10 cellular contexts compared by ENCODE assay signal in genomic region chr16:30472328-30472942, GRCh38. TPM values are rescaled to one million over a fixed set of nuclear protein-coding genes. Genes with fewer than 3 reads are reported as not detected.
DNase-seq lines count a peak whose midpoint lies in the region; ATAC-seq and TF ChIP-seq lines count a peak whose summit lies in the region.
"Had no signal": no experiment of that assay in that cellular context is flagged by ENCODE, and none has a peak within 500 bp of the region (broad histone marks: within the 10 kb centered on the region; RNA-seq: fewer than 3 reads in every experiment).

Gene ITGAL (plus strand): TSS chr16:30472742. CDS start chr16:30472838, 96 bp downstream.

- H3K9me3 ChIP-seq in KOPT-K1 (ENCODE audit: insufficient read depth, low read length, poor library complexity, severe bottlenecking) (no peaks in the 10 kb centered on the region), right cardiac atrium (ENCODE audit: control insufficient read depth, low read length) (no peaks in the 10 kb centered on the region), BE2C (no peaks in the 10 kb centered on the region)
- H3K9me3 ChIP-seq: ovary had no signal

- H3K27me3 ChIP-seq in right cardiac atrium (ENCODE audit: control insufficient read depth, insufficient read depth) = no peaks in the 10 kb centered on the region
- no peaks in the 10 kb centered on the region for H3K27me3 ChIP-seq in BE2C
- H3K27me3 ChIP-seq: ovary had no signal

- H3K4me3 ChIP-seq in right cardiac atrium (ENCODE audit: low read length) (no peak within 1 kb of the TSS), BE2C (ENCODE audit: low read depth, low read length) (no peak within 1 kb of the TSS)
- H3K4me3 ChIP-seq: ovary had no signal

- intact Hi-C loops in right cardiac atrium (cut with DNase I) = no loop called here

- H3K27ac ChIP-seq in KOPT-K1 (ENCODE audit: low read depth, low read length, poor library complexity, severe bottlenecking) (peak within 1 kb of the TSS; percentile 81), right cardiac atrium (ENCODE audit: low read length) (no peak within 1 kb of the TSS)
- H3K27ac ChIP-seq: ovary, VCaP had no signal

- ATAC-seq in GM19452 (IDR thresholded peaks at IDR 0.05; ENCODE audit: unreplicated experiment) (peak; percentile 45), right cardiac atrium (peak; percentile 66 to 67)

- DNase-seq in activated CD8-positive, alpha-beta memory T cell treated with anti-CD3 and anti-CD28 coated beads for 4 hours (ENCODE audit: low read depth in 2 of 2) = peak; percentile 77 to 80
- peak; percentile 37 to 77 (median 70) for DNase-seq in right cardiac atrium
- DNase-seq in stimulated activated CD8-positive, alpha-beta memory T cell treated with anti-CD3 and anti-CD28 coated beads, Interleukin-15, amount 100 ng/mL, for 24 hours (ENCODE audit: low read depth) = peak; percentile 44
- no peak for DNase-seq in DMS153 (lab: John Stamatoyannopoulos, UW)
- DNase-seq in BE2C = no peak
- no peak for DNase-seq in LoVo (ENCODE audit: low spot score)

- no peaks in the 10 kb centered on the region for H3K4me1 ChIP-seq in right cardiac atrium (ENCODE audit: control insufficient read depth, insufficient read depth, low read length)
- peaks cover 2% of the 10 kb centered on the region; the same call in 1 of the 2 replicates for H3K4me1 ChIP-seq in BE2C

- H3K36me3 ChIP-seq in KOPT-K1 (ENCODE audit: insufficient read depth, low read length) (peaks cover 34% of the 10 kb centered on the region), BE2C (no peaks in the 10 kb centered on the region)
- H3K36me3 ChIP-seq: ovary had no signal

- no peak for TF ChIP-seq CTCF in BE2C (IDR thresholded peaks at IDR 0.05; ENCODE audit: low read depth, low read length)

- WGBS in right cardiac atrium = 61% methylated on average over 8 of the region's 8 CpGs

RNA-seq across cellular contexts. Expression of gene ITGAL, which starts in this region (rescaled TPM):
- 1 to 10 TPM in 3 of 4 donors, under 1 TPM in 1; 0.82 to 4.8 (median 1.9) TPM for total RNA-seq in right cardiac atrium
- polyA plus RNA-seq in right cardiac atrium = 0.61 TPM
- polyA plus RNA-seq in BE2C (2012; ENCODE audit: insufficient read depth, insufficient read length, low read depth) = not detected

Comparison
In these comparisons a context has a peak if more than half of its experiments do, and no peak if none do; other contexts are left out.
1. DNase-seq: peak in activated CD8-positive, alpha-beta memory T cell treated with anti-CD3 and anti-CD28 coated beads for 4 hours (2 of 2), right cardiac atrium (3 of 3) and stimulated activated CD8-positive, alpha-beta memory T cell treated with anti-CD3 and anti-CD28 coated beads, Interleukin-15, amount 100 ng/mL, for 24 hours (single experiment); none in DMS153 (single experiment), BE2C (single experiment) and LoVo (single experiment).